Comparison of ENCODE assay signal across 26 cellular contexts in the genomic region with DNA sequence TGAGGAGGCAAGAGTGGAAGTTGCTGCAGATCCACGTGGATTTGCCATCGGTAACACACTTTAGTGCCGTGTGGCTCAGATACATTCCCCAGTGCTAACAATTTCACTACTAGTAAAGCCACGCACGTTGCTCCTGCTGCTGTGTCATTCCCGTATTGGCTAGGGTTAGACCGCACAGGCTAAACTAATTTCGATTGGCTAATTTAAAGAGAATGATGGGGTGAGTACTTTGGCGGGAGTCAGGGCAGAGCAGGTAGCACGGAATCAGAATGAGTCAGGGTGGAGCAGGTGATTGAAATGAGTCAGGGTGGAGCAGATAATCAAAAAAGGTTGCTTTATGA.
"Had no signal": no experiment of that assay in that cellular context is flagged by ENCODE, and none has a peak within 500 bp of the region (broad histone marks: within the 10 kb centered on the region; RNA-seq: fewer than 3 reads in every experiment).

No MANE protein-coding gene starts in this region.

- H3K9me3 ChIP-seq: adrenal gland, body of pancreas, esophagus squamous epithelium, right lobe of liver, testis, transverse colon had no signal

- H3K27me3 ChIP-seq: adrenal gland, body of pancreas, esophagus squamous epithelium, left lung, right lobe of liver, testis, transverse colon had no signal

- H3K4me1 ChIP-seq: adrenal gland, body of pancreas, esophagus squamous epithelium, left lung, right lobe of liver, testis, transverse colon had no signal

- H3K4me3 ChIP-seq: adrenal gland, body of pancreas, esophagus squamous epithelium, left lung, lung, right lobe of liver, testis, transverse colon had no signal

- DNase-seq: activated CD4-positive, alpha-beta T cell treated with anti-CD3 and anti-CD28 coated beads for 48 hours; activated CD4-positive, alpha-beta T cell treated with anti-CD3 and anti-CD28 coated beads, Interleukin-2, amount 50 U/mL, for 48 hours; activated CD8-positive, alpha-beta memory T cell treated with anti-CD3 and anti-CD28 coated beads for 24 hours; activated CD8-positive, alpha-beta memory T cell treated with anti-CD3 and anti-CD28 coated beads, Interleukin-2, amount 50 U/mL, for 4 hours; activated effector memory CD4-positive, alpha-beta T cell treated with anti-CD3 and anti-CD28 coated beads, Interleukin-2, amount 50 U/mL, for 16 hours; activated naive CD4-positive, alpha-beta T cell treated with anti-CD3 and anti-CD28 coated beads for 36 hours; activated naive CD8-positive, alpha-beta T cell treated with anti-CD3 and anti-CD28 coated beads for 36 hours; activated T-cell treated with anti-CD3 and anti-CD28 coated beads, Interleukin-2, amount 50 U/mL, for 1 hour; adrenal gland; body of pancreas; dermis blood vessel endothelial cell; effector CD4-positive, alpha-beta T cell; esophagus squamous epithelium; left lung; mesendoderm; right lobe of liver; stimulated activated CD4-positive, alpha-beta T cell treated with anti-CD3 and anti-CD28 coated beads, Interleukin-4, amount 100 ng/mL, for 1 hour; stimulated activated naive CD8-positive, alpha-beta T cell treated with anti-CD3 and anti-CD28 coated beads, Interleukin-15, Interleukin-2, amounts not matched to agents 100 U/mL and 50 U/mL, for 24 hours; T-helper 9 cell; testis; transverse colon; WERI-Rb-1 had no signal

- H3K36me3 ChIP-seq: adrenal gland, esophagus squamous epithelium, left lung, right lobe of liver, transverse colon, WERI-Rb-1 had no signal

- ATAC-seq: activated CD4-positive, CD25-positive, alpha-beta regulatory T cell treated with anti-CD3 and anti-CD28 coated beads, Interleukin-2, amount 50 U/mL, for 24 hours; body of pancreas; left lung; natural killer cell treated with Interleukin-12 subunit alpha and Interleukin-12 subunit beta and Interleukin-15 and Interleukin-18, amount 100 ng/mL, for 72 hours; right lobe of liver; stimulated activated naive CD8-positive, alpha-beta T cell treated with anti-CD3 and anti-CD28 coated beads, Interleukin-15, Interleukin-2, amounts not matched to agents 100 U/mL and 50 U/mL, for 24 hours had no signal

- H3K27ac ChIP-seq: adrenal gland, body of pancreas, epithelial cell of prostate, esophagus squamous epithelium, left lung, right lobe of liver, testis, transverse colon, WERI-Rb-1 had no signal
